ENCODE assay signal across 35 cellular contexts in genomic region chr3:127991251-127991650, GRCh38.
"Had no signal": no experiment of that assay in that cellular context is flagged by ENCODE, and none has a peak within 500 bp of the region (broad histone marks: within the 10 kb centered on the region; RNA-seq: fewer than 3 reads in every experiment).

No MANE protein-coding gene starts in this region.

- H3K4me3 ChIP-seq: MG63 had no signal

- H3K27ac ChIP-seq: KMS-11 had no signal

- H3K9me3 ChIP-seq: MG63 had no signal

- H3K9ac ChIP-seq: KMS-11 had no signal

- H3K36me3 ChIP-seq: MG63 had no signal

- DNase-seq: Karpas-422, Kasumi-1, KG1, MG63, MM.1S, MV-4-11, NCI-H1048, NCI-H1092, NCI-H1092 treated with DMSO at 0.1 percent for 48 hours, NCI-H1105, NCI-H1105 treated with DMSO at 0.1 percent for 48 hours, NCI-H1417, NCI-H1417 treated with DMSO at 0.1 percent for 48 hours, NCI-H1436, NCI-H1436 treated with DMSO at 0.1 percent for 48 hours, NCI-H146, NCI-H1694, NCI-H1694 treated with DMSO at 0.1 percent for 48 hours, NCI-H187, NCI-H187 treated with DMSO at 0.1 percent for 48 hours, NCI-H1930, NCI-H2029, NCI-H2029 treated with DMSO at 0.1 percent for 48 hours, NCI-H2081, NCI-H2081 treated with DMSO at 0.1 percent for 48 hours, NCI-H2107, NCI-H2171, NCI-H2171 treated with DMSO at 0.1 percent for 48 hours, NCI-H2227 treated with DMSO at 0.1 percent for 48 hours, NCI-H226, NCI-H345, NCI-H446, NCI-H446 treated with DMSO at 0.1 percent for 48 hours, NCI-H510A had no signal

- H3K27me3 ChIP-seq: MG63 had no signal

- H3K4me2 ChIP-seq: KMS-11 had no signal
